In the genomic region with DNA sequence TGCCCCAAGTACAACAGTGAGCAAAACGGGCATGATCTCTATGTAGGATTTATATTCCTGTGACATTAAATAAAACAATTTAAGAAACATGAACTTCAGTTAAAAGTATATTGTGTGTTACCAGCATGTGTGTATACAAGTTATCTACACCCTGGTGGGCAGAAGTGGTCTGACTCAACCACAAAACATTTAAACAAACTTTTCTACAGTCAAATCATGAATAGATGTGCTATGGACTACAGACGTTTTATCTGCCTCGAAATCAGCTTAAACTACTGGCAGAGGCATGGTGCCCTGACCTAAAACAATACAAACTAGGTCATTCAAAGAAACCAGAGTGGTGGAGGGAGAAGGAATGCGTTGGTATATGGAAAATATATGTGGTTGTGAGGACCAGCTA, we compare ENCODE assay signal across 1 cellular context.
TF ChIP-seq lines count a peak whose summit lies in the region.

No MANE protein-coding gene starts in this region.

TF ChIP-seq in HCT116, 20 proteins besides CTCF, POLR2A, EP300 and RAD21 (continued from another document):
- TF ChIP-seq, protein P1, sequence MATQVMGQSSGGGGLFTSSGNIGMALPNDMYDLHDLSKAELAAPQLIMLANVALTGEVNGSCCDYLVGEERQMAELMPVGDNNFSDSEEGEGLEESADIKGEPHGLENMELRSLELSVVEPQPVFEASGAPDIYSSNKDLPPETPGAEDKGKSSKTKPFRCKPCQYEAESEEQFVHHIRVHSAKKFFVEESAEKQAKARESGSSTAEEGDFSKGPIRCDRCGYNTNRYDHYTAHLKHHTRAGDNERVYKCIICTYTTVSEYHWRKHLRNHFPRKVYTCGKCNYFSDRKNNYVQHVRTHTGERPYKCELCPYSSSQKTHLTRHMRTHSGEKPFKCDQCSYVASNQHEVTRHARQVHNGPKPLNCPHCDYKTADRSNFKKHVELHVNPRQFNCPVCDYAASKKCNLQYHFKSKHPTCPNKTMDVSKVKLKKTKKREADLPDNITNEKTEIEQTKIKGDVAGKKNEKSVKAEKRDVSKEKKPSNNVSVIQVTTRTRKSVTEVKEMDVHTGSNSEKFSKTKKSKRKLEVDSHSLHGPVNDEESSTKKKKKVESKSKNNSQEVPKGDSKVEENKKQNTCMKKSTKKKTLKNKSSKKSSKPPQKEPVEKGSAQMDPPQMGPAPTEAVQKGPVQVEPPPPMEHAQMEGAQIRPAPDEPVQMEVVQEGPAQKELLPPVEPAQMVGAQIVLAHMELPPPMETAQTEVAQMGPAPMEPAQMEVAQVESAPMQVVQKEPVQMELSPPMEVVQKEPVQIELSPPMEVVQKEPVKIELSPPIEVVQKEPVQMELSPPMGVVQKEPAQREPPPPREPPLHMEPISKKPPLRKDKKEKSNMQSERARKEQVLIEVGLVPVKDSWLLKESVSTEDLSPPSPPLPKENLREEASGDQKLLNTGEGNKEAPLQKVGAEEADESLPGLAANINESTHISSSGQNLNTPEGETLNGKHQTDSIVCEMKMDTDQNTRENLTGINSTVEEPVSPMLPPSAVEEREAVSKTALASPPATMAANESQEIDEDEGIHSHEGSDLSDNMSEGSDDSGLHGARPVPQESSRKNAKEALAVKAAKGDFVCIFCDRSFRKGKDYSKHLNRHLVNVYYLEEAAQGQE (IDR thresholded peaks at IDR 0.05; ENCODE audit: low read depth) = no peak
